33 cellular contexts compared by ENCODE assay signal in the genomic region with DNA sequence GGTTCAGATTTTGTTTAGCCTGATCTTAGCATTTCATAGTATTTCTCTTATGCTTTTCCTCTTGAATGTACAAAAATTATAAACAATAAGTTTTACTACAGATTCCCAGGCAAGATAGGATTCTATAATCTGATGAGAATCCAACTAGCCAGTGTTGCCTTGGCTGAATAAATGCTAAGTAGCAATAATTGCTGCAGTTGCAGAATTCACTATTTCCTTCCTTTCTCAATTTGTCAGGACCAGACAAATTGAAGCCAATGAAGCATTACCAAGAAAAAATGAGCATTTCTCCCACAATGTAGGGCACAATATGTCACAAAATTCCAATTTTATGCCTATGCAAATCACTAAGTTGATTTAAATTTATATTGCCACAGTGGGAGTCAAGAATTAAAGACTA.
"Had no signal": no experiment of that assay in that cellular context is flagged by ENCODE, and none has a peak within 500 bp of the region (broad histone marks: within the 10 kb centered on the region; RNA-seq: fewer than 3 reads in every experiment).

No MANE protein-coding gene starts in this region.

- H3K36me3 ChIP-seq: adrenal gland, brain microvascular endothelial cell, breast epithelium had no signal

- ATAC-seq: activated CD8-positive, alpha-beta T cell treated with anti-CD3 and anti-CD28 coated beads for 36 hours; activated naive CD4-positive, alpha-beta T cell treated with anti-CD3 and anti-CD28 coated beads, Interleukin-2, amount 50 U/mL, for 72 hours; activated T-cell treated with anti-CD3 and anti-CD28 coated beads, Interleukin-2, amount 50 U/mL, for 4 hours; activated T-cell treated with anti-CD3 and anti-CD28 coated beads, Interleukin-2, amount 50 U/mL, for 72 hours; activated T-helper 17 cell treated with anti-CD3 and anti-CD28 coated beads, Interleukin-2, amount 50 U/mL, for 72 hours; body of pancreas; T-helper 17 cell had no signal

- H3K4me1 ChIP-seq: adrenal gland, body of pancreas, breast epithelium had no signal

- H3K27ac ChIP-seq: adrenal gland, body of pancreas, brain microvascular endothelial cell, breast epithelium, VCaP had no signal

- DNase-seq: activated B cell treated with CpG ODN at 0.5 μM for 24 hours; activated CD4-positive, alpha-beta memory T cell treated with anti-CD3 and anti-CD28 coated beads for 36 hours; activated CD4-positive, alpha-beta T cell treated with anti-CD3 and anti-CD28 coated beads for 4 hours; activated CD4-positive, alpha-beta T cell treated with anti-CD3 and anti-CD28 coated beads, Interleukin-2, amount 10 ng/mL, durations not matched to agents 24 days and 14 days; activated CD4-positive, alpha-beta T cell treated with anti-CD3 and anti-CD28 coated beads, Interleukin-2, amount 50 U/mL, for 1 hour; activated CD4-positive, alpha-beta T cell treated with anti-CD3 and anti-CD28 coated beads, Interleukin-2, amount 50 U/mL, for 4 hours; activated CD4-positive, CD25-positive, alpha-beta regulatory T cell treated with anti-CD3 and anti-CD28 coated beads, Interleukin-2, amount 50 U/mL, for 72 hours; activated CD8-positive, alpha-beta memory T cell treated with anti-CD3 and anti-CD28 coated beads, Interleukin-2, amount 50 U/mL, for 4 hours; activated CD8-positive, alpha-beta T cell treated with anti-CD3 and anti-CD28 coated beads for 36 hours; activated effector memory CD4-positive, alpha-beta T cell treated with anti-CD3 and anti-CD28 coated beads, Interleukin-2, amount 50 U/mL, for 16 hours; activated gamma-delta T cell treated with Interleukin-2 at 50 U/mL for 16 hours; activated naive CD4-positive, alpha-beta T cell; activated naive CD4-positive, alpha-beta T cell treated with anti-CD3 and anti-CD28 coated beads for 36 hours; activated naive CD4-positive, alpha-beta T cell treated with anti-CD3 and anti-CD28 coated beads, Interleukin-2, amount 50 U/mL, for 16 hours; activated naive CD8-positive, alpha-beta T cell treated with anti-CD3 and anti-CD28 coated beads for 36 hours; activated T-cell treated with anti-CD3 and anti-CD28 coated beads for 4 hours; activated T-cell treated with anti-CD3 and anti-CD28 coated beads, Interleukin-2, amount 50 U/mL, for 1 hour; activated T-cell treated with anti-CD3 and anti-CD28 coated beads, Interleukin-2, amount 50 U/mL, for 4 hours; activated T-cell treated with anti-CD3 and anti-CD28 coated beads, Interleukin-2, amount 50 U/mL, for 72 hours; adrenal gland; amniotic stem cell; aorta; body of pancreas; brain microvascular endothelial cell; central memory CD4-positive, alpha-beta T cell; cerebellar nuclear complex; T-helper 17 cell had no signal

- FAIRE-seq: astrocyte, TTC549 had no signal

- H3K4me3 ChIP-seq: adrenal gland, body of pancreas, breast epithelium had no signal

- H3K9me3 ChIP-seq: adrenal gland, body of pancreas, breast epithelium had no signal

- H3K27me3 ChIP-seq: adrenal gland, body of pancreas, brain microvascular endothelial cell, breast epithelium had no signal
